Comparison of ENCODE assay signal across 9 cellular contexts in the genomic region with DNA sequence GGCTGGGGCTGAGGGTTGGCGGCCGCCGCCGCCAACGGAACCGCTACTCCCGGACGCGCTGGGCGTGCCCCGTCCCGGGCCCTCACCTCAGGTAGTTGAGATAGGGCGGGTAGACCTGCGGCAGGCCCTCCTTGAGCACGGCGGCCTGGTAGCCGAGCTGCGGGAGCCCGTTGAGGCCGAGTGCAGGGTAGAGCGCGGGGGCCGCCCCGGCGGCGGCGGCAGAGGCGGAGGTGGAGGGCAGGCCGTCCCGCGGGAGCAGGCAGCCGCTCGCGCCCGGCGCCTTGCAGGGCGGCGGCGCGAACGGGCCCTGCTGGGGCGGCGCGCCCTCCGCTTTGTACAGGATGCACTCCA.
DNase-seq lines count a peak whose midpoint lies in the region; FAIRE-seq and TF ChIP-seq lines count a peak whose summit lies in the region.
"Had no signal": no experiment of that assay in that cellular context is flagged by ENCODE, and none has a peak within 500 bp of the region (broad histone marks: within the 10 kb centered on the region; RNA-seq: fewer than 3 reads in every experiment).

No MANE protein-coding gene starts in this region.

- FAIRE-seq in RCC 7860 (lab: Jason Lieb, UNC): no peak

- no peak for TF ChIP-seq CTCF in brain microvascular endothelial cell (IDR thresholded peaks at IDR 0.05; ENCODE audit: low read depth, low read length, missing control alignments)

- H3K27me3 ChIP-seq in HAP-1 (ENCODE audit: low read depth) (peaks cover 80% of the 10 kb centered on the region), brain microvascular endothelial cell (replicated peaks) (peaks cover 59% of the 10 kb centered on the region)

- H3K27ac ChIP-seq in brain microvascular endothelial cell (no peak overlapping the region), skin epidermis (peak overlapping the region in 10 of 21 experiments; percentile 14 to 79 (median 59))

- H3K36me3 ChIP-seq in HAP-1 (replicated peaks) (no peaks in the 10 kb centered on the region), brain microvascular endothelial cell (replicated peaks) (no peaks in the 10 kb centered on the region)

- H3K4me1 ChIP-seq in HAP-1: no peaks in the 10 kb centered on the region

- in situ Hi-C loops in HAP-1 (cut with MboI; ENCODE audit: low sequenced_read_pairs) (no loop called here), brain microvascular endothelial cell (cut with HindIII; ENCODE audit: low pct_ligation_motif_present, low sequenced_read_pairs) (no loop called here), ACHN (cut with HindIII; ENCODE audit: low pct_ligation_motif_present, low pct_unique_long_range_greater_than_20kb, low sequenced_read_pairs) (no loop called here)

- H3K9me3 ChIP-seq in HAP-1: no peaks in the 10 kb centered on the region

- DNase-seq in HAP-1 (ENCODE audit: low spot score in 2 of 2): peak in 1 of 2 experiments; percentile 22
- DNase-seq in brain microvascular endothelial cell: no peak
- DNase-seq in iris pigment epithelial cell (ENCODE audit: low read depth): peak; percentile 4
- no peak for DNase-seq in OCI-M1 (lab: John Stamatoyannopoulos, UW)
- no peak for DNase-seq in RCC 7860 (ENCODE audit: low spot score)
- no peak for DNase-seq in EL
- no peak for DNase-seq in ACHN
- DNase-seq: NCI-H1694 had no signal

- H3K4me3 ChIP-seq in HAP-1: peak overlapping the region; percentile 23
- peak overlapping the region; percentile 51 for H3K4me3 ChIP-seq in brain microvascular endothelial cell (ENCODE audit: low read depth, low read length)
- H3K4me3 ChIP-seq in skin epidermis: peak overlapping the region; percentile 25 to 50 (median 32)
